Comparison of ENCODE assay signal across 1 cellular context in the genomic region with DNA sequence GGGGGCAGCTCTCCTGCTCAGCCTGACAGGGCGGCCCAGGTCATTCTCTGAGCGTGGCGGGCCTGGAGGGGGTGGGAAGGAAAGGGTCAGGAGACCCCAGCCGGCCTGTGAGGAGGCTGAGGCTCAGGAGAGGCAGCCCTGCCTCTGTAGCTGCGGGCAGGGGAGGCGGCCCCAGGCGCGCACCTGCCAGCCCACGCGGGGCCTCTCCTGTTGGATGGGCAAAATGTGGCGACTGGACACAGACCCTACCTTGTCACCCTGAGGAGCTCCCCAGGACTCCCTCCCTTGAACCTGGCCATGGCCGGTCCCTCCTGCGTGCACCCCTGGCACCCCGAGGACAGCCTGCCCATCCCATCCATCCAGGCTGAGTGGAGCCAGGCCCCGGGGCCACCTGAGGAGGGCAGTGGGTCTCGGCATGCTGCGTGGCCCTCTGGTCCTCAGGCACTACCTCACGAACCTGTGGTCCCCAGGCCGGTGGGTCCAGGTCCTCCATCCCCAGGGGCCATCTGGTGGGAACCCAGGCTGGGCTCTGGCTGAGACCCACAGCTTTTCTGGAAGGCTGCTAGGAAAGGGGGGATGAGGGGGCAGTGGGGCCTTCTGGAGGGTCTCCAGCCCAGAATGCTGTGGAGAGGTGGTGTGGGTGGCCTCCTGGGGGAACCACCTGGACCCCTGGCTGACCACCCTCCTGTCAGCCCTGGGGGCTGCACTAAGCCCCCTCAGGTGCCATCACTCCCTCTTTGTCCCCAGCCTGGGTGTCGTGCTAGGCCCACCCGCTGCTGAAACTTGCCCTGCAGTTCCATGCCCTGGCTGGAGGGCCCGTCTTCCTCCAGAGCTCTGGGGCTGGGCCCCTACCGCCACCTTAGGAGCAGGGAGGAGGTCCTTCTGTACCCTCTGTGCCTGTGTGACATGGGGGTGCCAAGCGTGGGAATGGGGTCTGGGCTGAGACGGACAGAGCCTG.
TF ChIP-seq lines count a peak whose summit lies in the region.

No MANE protein-coding gene starts in this region.

TF ChIP-seq in GM23338, 12 proteins besides CTCF, POLR2A, EP300 and RAD21 (continued from another document):
- TF ChIP-seq, protein P1, sequence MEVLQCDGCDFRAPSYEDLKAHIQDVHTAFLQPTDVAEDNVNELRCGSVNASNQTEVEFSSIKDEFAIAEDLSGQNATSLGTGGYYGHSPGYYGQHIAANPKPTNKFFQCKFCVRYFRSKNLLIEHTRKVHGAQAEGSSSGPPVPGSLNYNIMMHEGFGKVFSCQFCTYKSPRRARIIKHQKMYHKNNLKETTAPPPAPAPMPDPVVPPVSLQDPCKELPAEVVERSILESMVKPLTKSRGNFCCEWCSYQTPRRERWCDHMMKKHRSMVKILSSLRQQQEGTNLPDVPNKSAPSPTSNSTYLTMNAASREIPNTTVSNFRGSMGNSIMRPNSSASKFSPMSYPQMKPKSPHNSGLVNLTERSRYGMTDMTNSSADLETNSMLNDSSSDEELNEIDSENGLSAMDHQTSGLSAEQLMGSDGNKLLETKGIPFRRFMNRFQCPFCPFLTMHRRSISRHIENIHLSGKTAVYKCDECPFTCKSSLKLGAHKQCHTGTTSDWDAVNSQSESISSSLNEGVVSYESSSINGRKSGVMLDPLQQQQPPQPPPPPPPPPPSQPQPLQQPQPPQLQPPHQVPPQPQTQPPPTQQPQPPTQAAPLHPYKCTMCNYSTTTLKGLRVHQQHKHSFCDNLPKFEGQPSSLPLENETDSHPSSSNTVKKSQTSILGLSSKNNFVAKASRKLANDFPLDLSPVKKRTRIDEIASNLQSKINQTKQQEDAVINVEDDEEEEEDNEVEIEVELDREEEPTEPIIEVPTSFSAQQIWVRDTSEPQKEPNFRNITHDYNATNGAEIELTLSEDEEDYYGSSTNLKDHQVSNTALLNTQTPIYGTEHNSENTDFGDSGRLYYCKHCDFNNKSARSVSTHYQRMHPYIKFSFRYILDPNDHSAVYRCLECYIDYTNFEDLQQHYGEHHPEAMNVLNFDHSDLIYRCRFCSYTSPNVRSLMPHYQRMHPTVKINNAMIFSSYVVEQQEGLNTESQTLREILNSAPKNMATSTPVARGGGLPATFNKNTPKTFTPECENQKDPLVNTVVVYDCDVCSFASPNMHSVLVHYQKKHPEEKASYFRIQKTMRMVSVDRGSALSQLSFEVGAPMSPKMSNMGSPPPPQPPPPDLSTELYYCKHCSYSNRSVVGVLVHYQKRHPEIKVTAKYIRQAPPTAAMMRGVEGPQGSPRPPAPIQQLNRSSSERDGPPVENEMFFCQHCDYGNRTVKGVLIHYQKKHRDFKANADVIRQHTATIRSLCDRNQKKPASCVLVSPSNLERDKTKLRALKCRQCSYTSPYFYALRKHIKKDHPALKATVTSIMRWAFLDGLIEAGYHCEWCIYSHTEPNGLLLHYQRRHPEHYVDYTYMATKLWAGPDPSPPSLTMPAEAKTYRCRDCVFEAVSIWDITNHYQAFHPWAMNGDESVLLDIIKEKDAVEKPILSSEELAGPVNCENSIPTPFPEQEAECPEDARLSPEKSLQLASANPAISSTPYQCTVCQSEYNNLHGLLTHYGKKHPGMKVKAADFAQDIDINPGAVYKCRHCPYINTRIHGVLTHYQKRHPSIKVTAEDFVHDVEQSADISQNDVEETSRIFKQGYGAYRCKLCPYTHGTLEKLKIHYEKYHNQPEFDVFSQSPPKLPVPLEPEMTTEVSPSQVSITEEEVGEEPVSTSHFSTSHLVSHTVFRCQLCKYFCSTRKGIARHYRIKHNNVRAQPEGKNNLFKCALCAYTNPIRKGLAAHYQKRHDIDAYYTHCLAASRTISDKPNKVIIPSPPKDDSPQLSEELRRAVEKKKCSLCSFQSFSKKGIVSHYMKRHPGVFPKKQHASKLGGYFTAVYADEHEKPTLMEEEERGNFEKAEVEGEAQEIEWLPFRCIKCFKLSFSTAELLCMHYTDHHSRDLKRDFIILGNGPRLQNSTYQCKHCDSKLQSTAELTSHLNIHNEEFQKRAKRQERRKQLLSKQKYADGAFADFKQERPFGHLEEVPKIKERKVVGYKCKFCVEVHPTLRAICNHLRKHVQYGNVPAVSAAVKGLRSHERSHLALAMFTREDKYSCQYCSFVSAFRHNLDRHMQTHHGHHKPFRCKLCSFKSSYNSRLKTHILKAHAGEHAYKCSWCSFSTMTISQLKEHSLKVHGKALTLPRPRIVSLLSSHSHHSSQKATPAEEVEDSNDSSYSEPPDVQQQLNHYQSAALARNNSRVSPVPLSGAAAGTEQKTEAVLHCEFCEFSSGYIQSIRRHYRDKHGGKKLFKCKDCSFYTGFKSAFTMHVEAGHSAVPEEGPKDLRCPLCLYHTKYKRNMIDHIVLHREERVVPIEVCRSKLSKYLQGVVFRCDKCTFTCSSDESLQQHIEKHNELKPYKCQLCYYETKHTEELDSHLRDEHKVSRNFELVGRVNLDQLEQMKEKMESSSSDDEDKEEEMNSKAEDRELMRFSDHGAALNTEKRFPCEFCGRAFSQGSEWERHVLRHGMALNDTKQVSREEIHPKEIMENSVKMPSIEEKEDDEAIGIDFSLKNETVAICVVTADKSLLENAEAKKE (CRISPR knock-in tag; IDR thresholded peaks at IDR 0.05): no peak
- TF ChIP-seq CREB1 (CRISPR knock-in tag; IDR thresholded peaks at IDR 0.05; ENCODE audit: low read depth): no peak
- no peak for TF ChIP-seq ZNF114 (CRISPR knock-in tag; IDR thresholded peaks at IDR 0.05)
